In genomic region chr10:12980713-12981306, GRCh38 we compare ENCODE assay signal across 2 cellular contexts.
TF ChIP-seq lines count a peak whose summit lies in the region.

No MANE protein-coding gene starts in this region.

TF ChIP-seq in GM23338, 12 proteins besides CTCF, POLR2A, EP300 and RAD21:
- TF ChIP-seq EZH2phosphoT487 (IDR thresholded peaks at IDR 0.05; ENCODE audit: unreplicated experiment), result no peak
- no peak for TF ChIP-seq STAT1 (IDR thresholded peaks at IDR 0.05; ENCODE audit: unreplicated experiment)
- TF ChIP-seq, protein P1, sequence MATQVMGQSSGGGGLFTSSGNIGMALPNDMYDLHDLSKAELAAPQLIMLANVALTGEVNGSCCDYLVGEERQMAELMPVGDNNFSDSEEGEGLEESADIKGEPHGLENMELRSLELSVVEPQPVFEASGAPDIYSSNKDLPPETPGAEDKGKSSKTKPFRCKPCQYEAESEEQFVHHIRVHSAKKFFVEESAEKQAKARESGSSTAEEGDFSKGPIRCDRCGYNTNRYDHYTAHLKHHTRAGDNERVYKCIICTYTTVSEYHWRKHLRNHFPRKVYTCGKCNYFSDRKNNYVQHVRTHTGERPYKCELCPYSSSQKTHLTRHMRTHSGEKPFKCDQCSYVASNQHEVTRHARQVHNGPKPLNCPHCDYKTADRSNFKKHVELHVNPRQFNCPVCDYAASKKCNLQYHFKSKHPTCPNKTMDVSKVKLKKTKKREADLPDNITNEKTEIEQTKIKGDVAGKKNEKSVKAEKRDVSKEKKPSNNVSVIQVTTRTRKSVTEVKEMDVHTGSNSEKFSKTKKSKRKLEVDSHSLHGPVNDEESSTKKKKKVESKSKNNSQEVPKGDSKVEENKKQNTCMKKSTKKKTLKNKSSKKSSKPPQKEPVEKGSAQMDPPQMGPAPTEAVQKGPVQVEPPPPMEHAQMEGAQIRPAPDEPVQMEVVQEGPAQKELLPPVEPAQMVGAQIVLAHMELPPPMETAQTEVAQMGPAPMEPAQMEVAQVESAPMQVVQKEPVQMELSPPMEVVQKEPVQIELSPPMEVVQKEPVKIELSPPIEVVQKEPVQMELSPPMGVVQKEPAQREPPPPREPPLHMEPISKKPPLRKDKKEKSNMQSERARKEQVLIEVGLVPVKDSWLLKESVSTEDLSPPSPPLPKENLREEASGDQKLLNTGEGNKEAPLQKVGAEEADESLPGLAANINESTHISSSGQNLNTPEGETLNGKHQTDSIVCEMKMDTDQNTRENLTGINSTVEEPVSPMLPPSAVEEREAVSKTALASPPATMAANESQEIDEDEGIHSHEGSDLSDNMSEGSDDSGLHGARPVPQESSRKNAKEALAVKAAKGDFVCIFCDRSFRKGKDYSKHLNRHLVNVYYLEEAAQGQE (IDR thresholded peaks at IDR 0.05; ENCODE audit: unreplicated experiment), result no peak
- TF ChIP-seq ETS1 (IDR thresholded peaks at IDR 0.05), result no peak
- no peak for TF ChIP-seq ZNF331 (CRISPR knock-in tag; IDR thresholded peaks at IDR 0.05; ENCODE audit: low read depth)
- TF ChIP-seq ZNF462 (CRISPR knock-in tag; IDR thresholded peaks at IDR 0.05), result no peak
- TF ChIP-seq EZH2 (IDR thresholded peaks at IDR 0.05; ENCODE audit: low read depth, unreplicated experiment), result no peak
- TF ChIP-seq CREB1 (CRISPR knock-in tag; IDR thresholded peaks at IDR 0.05; ENCODE audit: low read depth), result no peak
- TF ChIP-seq NANOG (IDR thresholded peaks at IDR 0.05; ENCODE audit: borderline replicate concordance), result no peak
- TF ChIP-seq POLR2AphosphoS5 (IDR thresholded peaks at IDR 0.05; ENCODE audit: low read depth), result no peak
- no peak for TF ChIP-seq JUNB (IDR thresholded peaks at IDR 0.05; ENCODE audit: unreplicated experiment)
- no peak for TF ChIP-seq ZNF114 (CRISPR knock-in tag; IDR thresholded peaks at IDR 0.05)

TF ChIP-seq in K562, 482 proteins besides CTCF, POLR2A, EP300 and RAD21:
- TF ChIP-seq NFIC (IDR thresholded peaks at IDR 0.05), result peak; percentile 57
- TF ChIP-seq PRMT5 (CRISPR knock-in tag; IDR thresholded peaks at IDR 0.05), result no peak
- TF ChIP-seq SMARCC2 (IDR thresholded peaks at IDR 0.05; ENCODE audit: low read depth), result no peak
- TF ChIP-seq HMG20B (CRISPR knock-in tag; IDR thresholded peaks at IDR 0.05), result no peak
- TF ChIP-seq HOXB6 (CRISPR knock-in tag; IDR thresholded peaks at IDR 0.05; ENCODE audit: borderline replicate concordance), result no peak
